ENCODE assay signal across 8 cellular contexts in the genomic region with DNA sequence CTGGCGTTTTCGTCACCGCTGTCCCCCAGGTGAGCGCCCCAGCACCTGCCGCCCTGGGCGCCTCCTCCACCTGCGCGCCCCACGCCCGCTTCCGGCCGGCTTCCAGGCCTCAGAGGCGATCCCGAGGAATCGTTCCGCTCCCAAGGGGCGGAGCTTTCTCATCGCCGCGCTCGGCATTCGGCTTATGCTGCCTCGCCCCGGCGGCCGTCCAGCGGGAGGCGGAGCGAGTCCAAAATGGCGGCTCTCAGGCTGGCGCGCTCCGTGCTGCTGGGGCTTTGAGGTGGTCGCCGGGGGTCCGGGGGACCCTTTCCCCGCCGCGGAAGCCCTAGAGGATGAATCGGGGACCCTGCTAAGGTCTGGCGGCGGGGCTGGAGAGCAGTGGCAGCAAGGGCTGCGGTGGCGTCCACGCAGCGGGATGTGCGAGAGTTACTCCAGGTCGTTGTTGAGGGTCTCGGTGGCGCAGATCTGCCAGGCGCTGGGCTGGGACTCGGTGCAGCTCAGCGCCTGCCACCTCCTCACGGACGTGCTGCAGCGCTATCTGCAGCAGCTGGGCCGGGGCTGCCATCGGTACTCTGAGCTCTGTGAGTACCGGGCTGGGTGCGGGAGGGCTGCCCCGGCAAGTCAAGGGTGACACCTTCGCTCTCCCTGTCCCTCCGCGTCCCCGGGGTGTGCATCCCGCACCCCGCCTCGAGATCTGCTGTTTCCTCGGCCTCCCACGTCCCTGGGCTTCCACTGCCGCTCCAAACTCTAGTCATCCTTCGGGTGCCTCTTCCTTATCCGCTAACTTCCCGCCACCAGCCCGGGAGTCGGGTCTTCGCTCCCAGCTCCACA. TPM values are rescaled to one million over a fixed set of nuclear protein-coding genes. Genes with fewer than 3 reads are reported as not detected.
DNase-seq lines count a peak whose midpoint lies in the region; ATAC-seq and TF ChIP-seq lines count a peak whose summit lies in the region.

A gene with protein sequence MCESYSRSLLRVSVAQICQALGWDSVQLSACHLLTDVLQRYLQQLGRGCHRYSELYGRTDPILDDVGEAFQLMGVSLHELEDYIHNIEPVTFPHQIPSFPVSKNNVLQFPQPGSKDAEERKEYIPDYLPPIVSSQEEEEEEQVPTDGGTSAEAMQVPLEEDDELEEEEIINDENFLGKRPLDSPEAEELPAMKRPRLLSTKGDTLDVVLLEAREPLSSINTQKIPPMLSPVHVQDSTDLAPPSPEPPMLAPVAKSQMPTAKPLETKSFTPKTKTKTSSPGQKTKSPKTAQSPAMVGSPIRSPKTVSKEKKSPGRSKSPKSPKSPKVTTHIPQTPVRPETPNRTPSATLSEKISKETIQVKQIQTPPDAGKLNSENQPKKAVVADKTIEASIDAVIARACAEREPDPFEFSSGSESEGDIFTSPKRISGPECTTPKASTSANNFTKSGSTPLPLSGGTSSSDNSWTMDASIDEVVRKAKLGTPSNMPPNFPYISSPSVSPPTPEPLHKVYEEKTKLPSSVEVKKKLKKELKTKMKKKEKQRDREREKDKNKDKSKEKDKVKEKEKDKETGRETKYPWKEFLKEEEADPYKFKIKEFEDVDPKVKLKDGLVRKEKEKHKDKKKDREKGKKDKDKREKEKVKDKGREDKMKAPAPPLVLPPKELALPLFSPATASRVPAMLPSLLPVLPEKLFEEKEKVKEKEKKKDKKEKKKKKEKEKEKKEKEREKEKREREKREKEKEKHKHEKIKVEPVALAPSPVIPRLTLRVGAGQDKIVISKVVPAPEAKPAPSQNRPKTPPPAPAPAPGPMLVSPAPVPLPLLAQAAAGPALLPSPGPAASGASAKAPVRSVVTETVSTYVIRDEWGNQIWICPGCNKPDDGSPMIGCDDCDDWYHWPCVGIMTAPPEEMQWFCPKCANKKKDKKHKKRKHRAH (plus strand): TSS at position 211 of the 831 bp plus-strand sequence. CDS start 205 bp downstream, at position 416.

- no peaks in the 10 kb centered on the region for H3K9me2 ChIP-seq in GM23248 (ENCODE audit: insufficient read depth)

- CTCF ChIA-PET in RWPE1 (lab: Yijun Ruan, JAX), result interaction anchor here (0.6 to 1.0 kb wide), 2 partner anchors 26 to 164 kb away, joined by 3 to 4 read pairs; no protein-coding TSS in a partner anchor

- peaks cover 8% of the 10 kb centered on the region for H3K36me3 Mint-ChIP-seq in activated T-helper 2 cell treated with anti-CD3 and anti-CD28 coated beads, Interferon-gamma antibody, Interleukin-2, Interleukin-4, amounts not matched to agents 10 μg/mL and 5 μg/mL and 100 μg/mL, durations not matched to agents 14 hours and 24 hours and 36 hours (ENCODE audit: low read depth)
- H3K36me3 Mint-ChIP-seq in natural killer cell treated with Interleukin-12 subunit alpha and Interleukin-12 subunit beta and Interleukin-15 and Interleukin-18, amount 100 ng/mL, for 72 hours, result peaks cover 13% of the 10 kb centered on the region

- in situ Hi-C loops in GM23248 (cut with MboI), result no loop called here

- H3K27me3 Mint-ChIP-seq in activated T-helper 2 cell treated with anti-CD3 and anti-CD28 coated beads, Interferon-gamma antibody, Interleukin-2, Interleukin-4, amounts not matched to agents 10 μg/mL and 5 μg/mL and 100 μg/mL, durations not matched to agents 14 hours and 24 hours and 36 hours (ENCODE audit: low read depth), result peaks cover 8% of the 10 kb centered on the region
- H3K27me3 Mint-ChIP-seq in natural killer cell treated with Interleukin-12 subunit alpha and Interleukin-12 subunit beta and Interleukin-15 and Interleukin-18, amount 100 ng/mL, for 72 hours, result peaks cover 3 to 4% of the 10 kb centered on the region in 2 donors

- WGBS in GM23248 (ENCODE audit: low coverage in 1 of 2, low lambda C conversion rate in 2 of 2, missing lambda C conversion rate in 2 of 2), 2 experiments, result 1% methylated on average over 68 to 74 of the region's 77 CpGs

- peak within 1 kb of the TSS; percentile 91 for H3K27ac Mint-ChIP-seq in activated T-helper 2 cell treated with anti-CD3 and anti-CD28 coated beads, Interferon-gamma antibody, Interleukin-2, Interleukin-4, amounts not matched to agents 10 μg/mL and 5 μg/mL and 100 μg/mL, durations not matched to agents 14 hours and 24 hours and 36 hours
- H3K27ac Mint-ChIP-seq in natural killer cell treated with Interleukin-12 subunit alpha and Interleukin-12 subunit beta and Interleukin-15 and Interleukin-18, amount 100 ng/mL, for 72 hours, result peak within 1 kb of the TSS; percentile 77 to 93

- no peak within 1 kb of the TSS for H3K27ac ChIP-seq in GM23248
- peak within 1 kb of the TSS; percentile 69 for H3K27ac ChIP-seq in KOPT-K1 (ENCODE audit: low read depth, low read length, poor library complexity, severe bottlenecking)
- peak within 1 kb of the TSS; percentile 64 for H3K27ac ChIP-seq in RWPE1

- peak within 1 kb of the TSS; percentile 98 for H3K4me2 ChIP-seq in GM23248 (ENCODE audit: unreplicated experiment)

- intact Hi-C loops in activated T-helper 2 cell treated with anti-CD3 and anti-CD28 coated beads, Interferon-gamma antibody, Interleukin-2, Interleukin-4, amounts not matched to agents 10 μg/mL and 5 μg/mL and 100 μg/mL, durations not matched to agents 14 hours and 24 hours and 36 hours (cut with micrococcal nuclease), result loop anchor here (1.0 kb wide), 1 partner anchor 30 kb away; the partner anchor contains the start of gene ATP5F1C

- H4K20me1 ChIP-seq in GM23248 (ENCODE audit: insufficient read depth), result no peaks in the 10 kb centered on the region

- H2AFZ ChIP-seq in GM23248, result peak within 1 kb of the TSS; percentile 98

- peaks cover 24% of the 10 kb centered on the region for H3K4me1 Mint-ChIP-seq in activated T-helper 2 cell treated with anti-CD3 and anti-CD28 coated beads, Interferon-gamma antibody, Interleukin-2, Interleukin-4, amounts not matched to agents 10 μg/mL and 5 μg/mL and 100 μg/mL, durations not matched to agents 14 hours and 24 hours and 36 hours (ENCODE audit: low read depth)
- peaks cover 26 to 31% of the 10 kb centered on the region in 2 donors for H3K4me1 Mint-ChIP-seq in natural killer cell treated with Interleukin-12 subunit alpha and Interleukin-12 subunit beta and Interleukin-15 and Interleukin-18, amount 100 ng/mL, for 72 hours (ENCODE audit: low read depth in 2 of 2)

- POLR2A ChIA-PET in RWPE1 (lab: Yijun Ruan, JAX; ENCODE audit: low non-redundant PET), result interaction anchor here (0.5 to 2.4 kb wide), 5 partner anchors 9 to 315 kb away, joined by 3 to 16 read pairs (median 4); partner anchors contain the start of genes ATP5F1C and KIN

- H3K9ac ChIP-seq in GM23248, result peak within 1 kb of the TSS; percentile 78

- H3K4me1 ChIP-seq in GM23248 (ENCODE audit: insufficient read depth), result no peaks in the 10 kb centered on the region; the same call in 1 of the 2 replicates

- H3K27me3 ChIP-seq in GM23248 (replicated peaks; ENCODE audit: insufficient read depth), result no peaks in the 10 kb centered on the region

- 0 out of 2 replicates have a peak, but pooled peaks cover 6% of the 10 kb centered on the region for H3F3A ChIP-seq in GM23248 (ENCODE audit: insufficient read depth)

- ATAC-seq in natural killer cell treated with Interleukin-12 subunit alpha and Interleukin-12 subunit beta and Interleukin-15 and Interleukin-18, amount 100 ng/mL, for 72 hours, result peak; percentile 96 to 98

- H3K79me2 ChIP-seq in GM23248 (ENCODE audit: insufficient read depth), result peaks cover 37% of the 10 kb centered on the region

- no peaks in the 10 kb centered on the region for H3K9me3 ChIP-seq in GM23248 (ENCODE audit: low read depth)
- no peaks in the 10 kb centered on the region for H3K9me3 ChIP-seq in KOPT-K1 (ENCODE audit: insufficient read depth, low read length, poor library complexity, severe bottlenecking)

- H3K4me3 Mint-ChIP-seq in activated T-helper 2 cell treated with anti-CD3 and anti-CD28 coated beads, Interferon-gamma antibody, Interleukin-2, Interleukin-4, amounts not matched to agents 10 μg/mL and 5 μg/mL and 100 μg/mL, durations not matched to agents 14 hours and 24 hours and 36 hours (ENCODE audit: low read depth), result peak within 1 kb of the TSS; percentile 98
- H3K4me3 Mint-ChIP-seq in natural killer cell treated with Interleukin-12 subunit alpha and Interleukin-12 subunit beta and Interleukin-15 and Interleukin-18, amount 100 ng/mL, for 72 hours, result peak within 1 kb of the TSS; percentile 99

- TF ChIP-seq CTCF in RWPE1 (conservative IDR thresholded peaks at IDR 0.05; ENCODE audit: low read depth), result no peak
- TF ChIP-seq CTCF in fibroblast of pulmonary artery (IDR thresholded peaks at IDR 0.05; ENCODE audit: low read length, missing control alignments), result no peak

- H3K4me3 ChIP-seq in GM23248 (peak within 1 kb of the TSS; percentile 93), fibroblast of pulmonary artery (replicated peaks; ENCODE audit: low read depth, low read length) (peak within 1 kb of the TSS; percentile 95)

- H3K36me3 ChIP-seq in GM23248 (ENCODE audit: low read depth) (no peaks in the 10 kb centered on the region), KOPT-K1 (ENCODE audit: insufficient read depth, low read length) (peaks cover 28% of the 10 kb centered on the region)

- DNase-seq in ELF-1 (ENCODE audit: low read depth, low spot score) (peak; percentile 92), GM23248 (peak; percentile 97), RWPE1 (ENCODE audit: low spot score) (peak; percentile 83), fibroblast of pulmonary artery (ENCODE audit: low read depth) (peak; percentile 83)
- peak; percentile 91 for DNase-seq in activated T-helper 2 cell treated with anti-CD3 and anti-CD28 coated beads, Interferon-gamma antibody, Interleukin-2, Interleukin-4, amounts not matched to agents 10 μg/mL and 5 μg/mL and 100 μg/mL, durations not matched to agents 14 hours and 24 hours and 36 hours (ENCODE audit: low spot score)
- DNase-seq in natural killer cell treated with Interleukin-12 subunit alpha and Interleukin-12 subunit beta and Interleukin-15 and Interleukin-18, amount 100 ng/mL, for 72 hours (ENCODE audit: low spot score), result peak; percentile 93
- peak; percentile 82 to 91 (median 88) for DNase-seq in stimulated activated naive CD4-positive, alpha-beta T cell (lab: John Stamatoyannopoulos, UW)

- no peaks in the 10 kb centered on the region for H3K9me3 Mint-ChIP-seq in activated T-helper 2 cell treated with anti-CD3 and anti-CD28 coated beads, Interferon-gamma antibody, Interleukin-2, Interleukin-4, amounts not matched to agents 10 μg/mL and 5 μg/mL and 100 μg/mL, durations not matched to agents 14 hours and 24 hours and 36 hours
- H3K9me3 Mint-ChIP-seq in natural killer cell treated with Interleukin-12 subunit alpha and Interleukin-12 subunit beta and Interleukin-15 and Interleukin-18, amount 100 ng/mL, for 72 hours, result no peaks in the 10 kb centered on the region

RNA-seq across cellular contexts. Expression of the gene that starts here (rescaled TPM):
- 1.7 and 2.4 TPM in 2 replicates for total RNA-seq in GM23248 (2014; rRNA removed; shearing (Covaris generic))
- polyA plus RNA-seq in GM23248 (2016; fragmentation: Nextera tagmentation; extraction: Ambion mirVana), result 4.4 and 5.5 TPM in 2 replicates
- total RNA-seq in activated T-helper 2 cell treated with anti-CD3 and anti-CD28 coated beads, Interferon-gamma antibody, Interleukin-2, Interleukin-4, amounts not matched to agents 10 μg/mL and 5 μg/mL and 100 μg/mL, durations not matched to agents 14 hours and 24 hours and 36 hours, result 17.4 and 17.9 TPM in 2 replicates
- total RNA-seq in natural killer cell treated with Interleukin-12 subunit alpha and Interleukin-12 subunit beta and Interleukin-15 and Interleukin-18, amount 100 ng/mL, for 72 hours, result 10 to 100 TPM; 15.6 to 20.0 TPM
